In genomic region chr17:82457071-82457789, GRCh38 we compare ENCODE assay signal across 8 cellular contexts. TPM values are rescaled to one million over a fixed set of nuclear protein-coding genes. Genes with fewer than 3 reads are reported as not detected.
A peak's percentile ranks its signal among the peaks of the same experiment; 100 is the strongest.
DNase-seq lines count a peak whose midpoint lies in the region; ATAC-seq and TF ChIP-seq lines count a peak whose summit lies in the region.

No MANE protein-coding gene starts in this region.

- H3K4me2 ChIP-seq in OCI-LY7 (ENCODE audit: low read length): peak overlapping the region; percentile 74

- TF ChIP-seq CTCF in OCI-LY7 (conservative IDR thresholded peaks at IDR 0.05; ENCODE audit: low read length): 0 out of 2 replicates have a peak, but pooled peaks have one; percentile 29
- TF ChIP-seq CTCF in nephron (IDR thresholded peaks at IDR 0.05; ENCODE audit: unreplicated experiment in 3 of 3): no peak

- no peak for ATAC-seq in effector memory CD8-positive, alpha-beta T cell (replicated peaks)
- no peak for ATAC-seq in HG03045 (IDR thresholded peaks at IDR 0.05; ENCODE audit: unreplicated experiment)
- no peak for ATAC-seq in GM18511 (IDR thresholded peaks at IDR 0.05; ENCODE audit: unreplicated experiment)
- ATAC-seq in GM19452 (IDR thresholded peaks at IDR 0.05; ENCODE audit: unreplicated experiment): no peak
- ATAC-seq in GM19324 (IDR thresholded peaks at IDR 0.05; ENCODE audit: low FRiP score, unreplicated experiment): no peak

- peak; percentile 39 for DNase-seq in OCI-LY7 (ENCODE audit: low spot score)
- DNase-seq in effector memory CD8-positive, alpha-beta T cell: no peak

- intact Hi-C loops in OCI-LY7 (cut with micrococcal nuclease; ENCODE audit: unreplicated experiment): loop anchor here (5.0 kb wide), 1 partner anchor 40 kb away; the partner anchor contains the start of genes HEXD and OGFOD3

- H4K20me1 ChIP-seq in OCI-LY7 (ENCODE audit: insufficient read depth, low read length): no peaks in the 10 kb centered on the region

- POLR2A ChIA-PET in OCI-LY7 (lab: Charles Lee): interaction anchor here (0.7 to 1.8 kb wide), 3 partner anchors 8 to 100 kb away, joined by 3 to 6 read pairs (median 5); no protein-coding TSS in a partner anchor

- CTCF ChIA-PET in OCI-LY7 (lab: Charles Lee; ENCODE audit: unreplicated experiment): interaction anchor here (1.1 kb wide), 1 partner anchor 38 kb away, joined by 6 read pairs; no protein-coding TSS in a partner anchor

- peaks cover 4% of the 10 kb centered on the region; the same call in 1 of the 2 replicates for H3K79me2 ChIP-seq in OCI-LY7 (ENCODE audit: insufficient read depth, low read depth, low read length)

- peak overlapping the region; percentile 94 to 96 for H3K27ac Mint-ChIP-seq in effector memory CD8-positive, alpha-beta T cell
- H3K27ac Mint-ChIP-seq in nephron: peak overlapping the region; percentile 89 to 98 (median 97)

- no TSS peak for BruUV-seq in OCI-LY7 (replicated peaks; lab: Mats Ljungman, UMichigan)

- H3K4me1 ChIP-seq in ES-I3 (ENCODE audit: insufficient read depth, low read length) (no peaks in the 10 kb centered on the region), OCI-LY7 (ENCODE audit: insufficient read depth, low read length, poor library complexity, severe bottlenecking) (peaks cover 18% of the 10 kb centered on the region)

- peaks cover 41% of the 10 kb centered on the region for H3K36me3 Mint-ChIP-seq in effector memory CD8-positive, alpha-beta T cell (ENCODE audit: insufficient read depth)
- H3K36me3 Mint-ChIP-seq in nephron (ENCODE audit: low read depth): peaks cover 10% of the 10 kb centered on the region

- no peaks in the 10 kb centered on the region for H3K9me2 ChIP-seq in OCI-LY7 (ENCODE audit: insufficient read depth, low read length)

- H3K9me3 ChIP-seq in ES-I3 (ENCODE audit: control insufficient read depth, insufficient read depth, low read length) (no peaks in the 10 kb centered on the region), OCI-LY7 (ENCODE audit: low read length) (peaks cover 15% of the 10 kb centered on the region; the same call in 1 of the 2 replicates)

- peak overlapping the region; percentile 91 to 92 for H3K4me3 Mint-ChIP-seq in effector memory CD8-positive, alpha-beta T cell
- H3K4me3 Mint-ChIP-seq in nephron: peak overlapping the region; percentile 85 to 98 (median 86)

- no peaks in the 10 kb centered on the region for H3K9me3 Mint-ChIP-seq in effector memory CD8-positive, alpha-beta T cell
- peaks cover 3% of the 10 kb centered on the region for H3K9me3 Mint-ChIP-seq in nephron

- peak overlapping the region; percentile 75 for H3K4me3 ChIP-seq in OCI-LY7 (ENCODE audit: low read depth, low read length, poor library complexity, severe bottlenecking)

- no peak overlapping the region; the same call in 1 of the 2 replicates for H2AFZ ChIP-seq in OCI-LY7 (ENCODE audit: low read length)

- peak overlapping the region; percentile 89 for H3K27ac ChIP-seq in OCI-LY7 (ENCODE audit: low read depth, low read length, poor library complexity, severe bottlenecking)

- H3K9ac ChIP-seq in ES-I3 (ENCODE audit: low read depth, low read length): peak overlapping the region; percentile 86; the same call in 1 of the 2 replicates

- H3K36me3 ChIP-seq in ES-I3 (ENCODE audit: insufficient read depth, low read length): 0 out of 2 replicates have a peak, but pooled peaks cover 3% of the 10 kb centered on the region
- H3K36me3 ChIP-seq in OCI-LY7 (ENCODE audit: insufficient read depth, low read length): peaks cover 32% of the 10 kb centered on the region

- peaks cover 19 to 26% of the 10 kb centered on the region in 2 donors for H3K4me1 Mint-ChIP-seq in effector memory CD8-positive, alpha-beta T cell (ENCODE audit: low read depth in 2 of 2)
- H3K4me1 Mint-ChIP-seq in nephron: peaks cover 19% of the 10 kb centered on the region

- no peaks in the 10 kb centered on the region for H3K27me3 Mint-ChIP-seq in effector memory CD8-positive, alpha-beta T cell
- no peaks in the 10 kb centered on the region for H3K27me3 Mint-ChIP-seq in nephron (ENCODE audit: low read depth)

RNA-seq across cellular contexts. Expression of gene NARF, which starts 1.3 kb away (rescaled TPM):
- 75.0 and 82.5 TPM in 2 replicates for total RNA-seq in OCI-LY7 (2014; rRNA removed; shearing (Covaris generic))
- total RNA-seq in OCI-LY7 (2022): 148 and 151 TPM in 2 replicates

RNA-seq across cellular contexts. Expression of gene CYBC1, which starts 6.7 kb away (rescaled TPM):
- 424 and 470 TPM in 2 replicates for total RNA-seq in OCI-LY7 (2014; rRNA removed; shearing (Covaris generic))
- total RNA-seq in OCI-LY7 (2022): 679 and 701 TPM in 2 replicates

RNA-seq across cellular contexts. Expression of gene OGFOD3, which starts 38.8 kb away (rescaled TPM):
- total RNA-seq in OCI-LY7 (2014; rRNA removed; shearing (Covaris generic)): 46.9 and 55.6 TPM in 2 replicates
- 65.2 and 80.8 TPM in 2 replicates for total RNA-seq in OCI-LY7 (2022)

RNA-seq across cellular contexts. Expression of gene HEXD, which starts 39.1 kb away (rescaled TPM):
- 88.8 and 93.2 TPM in 2 replicates for total RNA-seq in OCI-LY7 (2014; rRNA removed; shearing (Covaris generic))
- 87.9 and 94.7 TPM in 2 replicates for total RNA-seq in OCI-LY7 (2022)
